Comparison of ENCODE assay signal across 11 cellular contexts in genomic region chr2:94871226-94872087, GRCh38. TPM values are rescaled to one million over a fixed set of nuclear protein-coding genes. Genes with fewer than 3 reads are reported as not detected.
DNase-seq lines count a peak whose midpoint lies in the region; ATAC-seq and TF ChIP-seq lines count a peak whose summit lies in the region.
"Had no signal": no experiment of that assay in that cellular context is flagged by ENCODE, and none has a peak within 500 bp of the region (broad histone marks: within the 10 kb centered on the region; RNA-seq: fewer than 3 reads in every experiment).

Gene TEKT4 (plus strand): TSS chr2:94871430. CDS start chr2:94871580, 150 bp downstream.

- peak within 1 kb of the TSS; percentile 63 for H3K9ac ChIP-seq in NT2/D1 (ENCODE audit: insufficient read length, low read depth)

- TF ChIP-seq POLR2A in suprapubic skin (IDR thresholded peaks at IDR 0.05) = no peak

- H3K4me3 ChIP-seq in NT2/D1 (ENCODE audit: insufficient read length, low read depth) (peak within 1 kb of the TSS; percentile 65), suprapubic skin (no peak within 1 kb of the TSS)

- H3K9me3 ChIP-seq in NT2/D1 (ENCODE audit: insufficient read depth, low read length) = peaks cover 10% of the 10 kb centered on the region; the same call in 1 of the 2 replicates
- no peaks in the 10 kb centered on the region for H3K9me3 ChIP-seq in suprapubic skin

- DNase-seq in NCI-H2227 (lab: John Stamatoyannopoulos, UW; ENCODE audit: unreplicated experiment) = peak; percentile 15
- DNase-seq in NCI-H2227 treated with DMSO at 0.1 percent for 48 hours (lab: John Stamatoyannopoulos, UW) = no peak
- no peak for DNase-seq in NT2/D1 (ENCODE audit: low read depth, low spot score)
- DNase-seq in islet precursor cell = peak; percentile 43
- peak; percentile 47 to 76 for DNase-seq in suprapubic skin (ENCODE audit: low spot score in 2 of 2)
- DNase-seq in medulla oblongata (ENCODE audit: extremely low spot score) = no peak
- DNase-seq in T-cell = no peak
- DNase-seq: activated B cell treated with CpG ODN at 0.5 μM for 24 hours; activated naive CD8-positive, alpha-beta T cell treated with anti-CD3 and anti-CD28 coated beads for 36 hours had no signal

- H3K27ac Mint-ChIP-seq in T-cell = no peak within 1 kb of the TSS
- H3K27ac Mint-ChIP-seq: activated B cell treated with CpG ODN at 0.5 μM for 24 hours; activated naive CD8-positive, alpha-beta T cell treated with anti-CD3 and anti-CD28 coated beads for 36 hours had no signal

- POLR2A ChIA-PET in T-cell (lab: Charles Lee) = no interaction called here

- H3K36me3 Mint-ChIP-seq in T-cell = no peaks in the 10 kb centered on the region
- H3K36me3 Mint-ChIP-seq: activated naive CD8-positive, alpha-beta T cell treated with anti-CD3 and anti-CD28 coated beads for 36 hours had no signal

- CTCF ChIA-PET in T-cell (lab: Charles Lee) = no interaction called here

- no peak for TF ChIP-seq EP300 in suprapubic skin (IDR thresholded peaks at IDR 0.05)

- no peaks in the 10 kb centered on the region for H3K36me3 ChIP-seq in NT2/D1 (ENCODE audit: insufficient read depth, insufficient read length, low read length)
- no peaks in the 10 kb centered on the region for H3K36me3 ChIP-seq in suprapubic skin

- no peak within 1 kb of the TSS for H3K4me3 Mint-ChIP-seq in T-cell
- H3K4me3 Mint-ChIP-seq: activated B cell treated with CpG ODN at 0.5 μM for 24 hours; activated naive CD8-positive, alpha-beta T cell treated with anti-CD3 and anti-CD28 coated beads for 36 hours had no signal

- ATAC-seq in T-cell (replicated peaks in 1 of 4) = no peak
- no peak for ATAC-seq in HG02852 (IDR thresholded peaks at IDR 0.05; ENCODE audit: unreplicated experiment)

- H3K27ac ChIP-seq in suprapubic skin = no peak within 1 kb of the TSS

- WGBS in suprapubic skin = 60% methylated on average over 18 of the region's 59 CpGs

- TF ChIP-seq CTCF in suprapubic skin (IDR thresholded peaks at IDR 0.05) = no peak

- no peaks in the 10 kb centered on the region for H3K9me3 Mint-ChIP-seq in T-cell
- H3K9me3 Mint-ChIP-seq: activated B cell treated with CpG ODN at 0.5 μM for 24 hours; activated naive CD8-positive, alpha-beta T cell treated with anti-CD3 and anti-CD28 coated beads for 36 hours had no signal

- H3K4me1 ChIP-seq in NT2/D1 (ENCODE audit: insufficient read depth, insufficient read length) (peaks cover 13% of the 10 kb centered on the region), suprapubic skin (no peaks in the 10 kb centered on the region)

- H3K27me3 ChIP-seq in NT2/D1 (ENCODE audit: insufficient read depth, insufficient read length) (peaks cover 74% of the 10 kb centered on the region), suprapubic skin (peaks cover 57% of the 10 kb centered on the region)

- peaks cover 11 to 12% of the 10 kb centered on the region in 2 donors for H3K27me3 Mint-ChIP-seq in T-cell

- H3K4me1 Mint-ChIP-seq in T-cell = no peaks in the 10 kb centered on the region
- H3K4me1 Mint-ChIP-seq: activated B cell treated with CpG ODN at 0.5 μM for 24 hours; activated naive CD8-positive, alpha-beta T cell treated with anti-CD3 and anti-CD28 coated beads for 36 hours had no signal

RNA-seq across cellular contexts. Expression of gene TEKT4, which starts in this region (rescaled TPM):
- total RNA-seq in suprapubic skin (not detected), T-cell (not detected)
- total RNA-seq: activated B cell treated with CpG ODN at 0.5 μM for 24 hours; activated naive CD8-positive, alpha-beta T cell treated with anti-CD3 and anti-CD28 coated beads for 36 hours; pulmonary artery endothelial cell had no signal

Comparison
In these comparisons a context has a peak if more than half of its experiments do, and no peak if none do; other contexts are left out.
1. DNase-seq: peak in NCI-H2227 (single experiment) and islet precursor cell (single experiment); none in NCI-H2227 treated with DMSO at 0.1 percent for 48 hours (single experiment), NT2/D1 (single experiment), medulla oblongata (single experiment) and T-cell (0 of 34).
2. Peak in DNase-seq in suprapubic skin; RNA of the gene not detected or under 1 TPM.